9 cellular contexts compared by ENCODE assay signal in genomic region chr15:57440799-57441198, GRCh38.
A peak's percentile ranks its signal among the peaks of the same experiment; 100 is the strongest.
DNase-seq lines count a peak whose midpoint lies in the region; ATAC-seq and TF ChIP-seq lines count a peak whose summit lies in the region.
"Had no signal": no experiment of that assay in that cellular context is flagged by ENCODE, and none has a peak within 500 bp of the region (broad histone marks: within the 10 kb centered on the region; RNA-seq: fewer than 3 reads in every experiment).

No MANE protein-coding gene starts in this region.

- H3K56ac ChIP-seq in IMR-90 (ENCODE audit: extremely low read depth, insufficient read depth, low read length) = no peak overlapping the region

- CTCF ChIA-PET in IMR-90 (lab: Yijun Ruan, JAX) = interaction anchor here (0.6 to 0.7 kb wide), 3 partner anchors 20 to 732 kb away, joined by 3 to 4 read pairs (median 3); no protein-coding TSS in a partner anchor

- POLR2A ChIA-PET in IMR-90 (lab: Charles Lee; ENCODE audit: unreplicated experiment) = no interaction called here

- H4K8ac ChIP-seq in IMR-90 (ENCODE audit: low read depth in 2 of 2, low read length in 2 of 2) = no peak overlapping the region

- H3K23ac ChIP-seq in IMR-90 (ENCODE audit: low read depth, low read length) = no peak overlapping the region

- WGBS in IMR-90 (ENCODE audit: extremely low coverage in 2 of 2, insufficient read length in 1 of 2), 2 experiments = no CpG with 5 or more reads among the region's 1 CpG
- 0% methylated on average over 1 of the region's 1 CpG for WGBS in thyroid gland, 2 donors

- no peak for TF ChIP-seq RAD21 in IMR-90 (IDR thresholded peaks at IDR 0.05; ENCODE audit: low read length)

- H3K4me1 ChIP-seq in IMR-90 (ENCODE audit: control insufficient read depth, insufficient read depth, low read length) (no peaks in the 10 kb centered on the region), thyroid gland (peaks cover 16 to 38% of the 10 kb centered on the region in 2 donors)

- H3K4me1 Mint-ChIP-seq in immature natural killer cell = no peaks in the 10 kb centered on the region
- H3K4me1 Mint-ChIP-seq: natural killer cell had no signal

- no peak overlapping the region for H2AK9ac ChIP-seq in IMR-90 (replicated peaks; ENCODE audit: low read depth, low read length, poor library complexity)

- no peaks in the 10 kb centered on the region for H4K20me1 ChIP-seq in IMR-90 (ENCODE audit: insufficient read depth, low read length)

- H3K36me3 ChIP-seq in IMR-90 (ENCODE audit: control insufficient read depth, insufficient read depth, low read length) = no peaks in the 10 kb centered on the region
- H3K36me3 ChIP-seq in kidney epithelial cell (ENCODE audit: control insufficient read depth, insufficient read depth, low read length) = peaks cover 3% of the 10 kb centered on the region
- no peaks in the 10 kb centered on the region for H3K36me3 ChIP-seq in thyroid gland

- BruUV-seq in IMR-90 (replicated peaks; lab: Mats Ljungman, UMichigan) = no TSS peak

- dilution Hi-C loops in IMR-90 (cut with HindIII; ENCODE audit: low sequenced_read_pairs, unreplicated experiment) = no loop called here

- no peaks in the 10 kb centered on the region for H3K9me3 Mint-ChIP-seq in immature natural killer cell
- H3K9me3 Mint-ChIP-seq: natural killer cell had no signal

- no peak overlapping the region for H4K91ac ChIP-seq in IMR-90 (ENCODE audit: insufficient read depth, low read depth, low read length)

- no peaks in the 10 kb centered on the region for H3K9me3 ChIP-seq in IMR-90 (ENCODE audit: control insufficient read depth, insufficient read depth, low read length)
- no peaks in the 10 kb centered on the region for H3K9me3 ChIP-seq in thyroid gland

- DNase-seq in IMR-90 (peak; percentile 84), astrocyte of the spinal cord (ENCODE audit: low read depth, low spot score) (peak; percentile 91), kidney epithelial cell (ENCODE audit: low read depth) (peak; percentile 89), thyroid gland (no peak), immature natural killer cell (no peak), NCI-H526 treated with DMSO at 0.1 percent for 48 hours (lab: John Stamatoyannopoulos, UW) (no peak), NCI-H2227 treated with DMSO at 0.1 percent for 48 hours (lab: John Stamatoyannopoulos, UW) (no peak)
- DNase-seq: natural killer cell, NCI-H1417 had no signal

- H4K5ac ChIP-seq in IMR-90 (ENCODE audit: low read depth, low read length) = no peak overlapping the region

- H3K27ac Mint-ChIP-seq in immature natural killer cell = no peak overlapping the region
- H3K27ac Mint-ChIP-seq: natural killer cell had no signal

- intact Hi-C loops in IMR-90 (cut with micrococcal nuclease) = no loop called here
- intact Hi-C loops in thyroid gland (cut with DNase I) = no loop called here

- H3K36me3 Mint-ChIP-seq in immature natural killer cell = no peaks in the 10 kb centered on the region
- H3K36me3 Mint-ChIP-seq: natural killer cell had no signal

- H3K4me3 Mint-ChIP-seq in immature natural killer cell = no peak overlapping the region
- H3K4me3 Mint-ChIP-seq: natural killer cell had no signal

- no peak overlapping the region for H2BK15ac ChIP-seq in IMR-90 (ENCODE audit: low read depth, low read length)

- TF ChIP-seq CTCF in IMR-90 (conservative IDR thresholded peaks at IDR 0.05; ENCODE audit: low read depth, low read length) (no peak), astrocyte of the spinal cord (IDR thresholded peaks at IDR 0.05; ENCODE audit: low read depth, low read length) (no peak), kidney epithelial cell (IDR thresholded peaks at IDR 0.05; ENCODE audit: insufficient read depth, low read length, poor library complexity, severe bottlenecking) (no peak), thyroid gland (IDR thresholded peaks at IDR 0.05) (no peak)

- no peak overlapping the region for H3K4me2 ChIP-seq in IMR-90 (ENCODE audit: low read depth, low read length)

- peaks cover 0 to 7% (median 3%) of the 10 kb centered on the region in 3 donors for H3K27me3 Mint-ChIP-seq in immature natural killer cell (ENCODE audit: low read depth in 3 of 3)

- in situ Hi-C loops in IMR-90 (cut with MboI; ENCODE audit: low sequenced_read_pairs) = no loop called here
- in situ Hi-C loops in astrocyte of the spinal cord (cut with HindIII; ENCODE audit: low sequenced_read_pairs) = no loop called here

- H3K27ac ChIP-seq in IMR-90 (ENCODE audit: insufficient read depth, low read length) = no peak overlapping the region
- peak overlapping the region; percentile 45 to 71 (median 62) for H3K27ac ChIP-seq in thyroid gland

- peak; percentile 75 for ATAC-seq in IMR-90 (ENCODE audit: low read depth)
- ATAC-seq: natural killer cell had no signal

- H3K14ac ChIP-seq in IMR-90 (replicated peaks; ENCODE audit: low read depth, low read length) = no peak overlapping the region

- H2BK20ac ChIP-seq in IMR-90 (ENCODE audit: low read depth, low read length) = no peak overlapping the region

- H3K79me1 ChIP-seq in IMR-90 (ENCODE audit: low read depth in 1 of 2, low read length in 2 of 2) = no peaks in the 10 kb centered on the region

- H3K9ac ChIP-seq in IMR-90 (ENCODE audit: low read depth, low read length) = no peak overlapping the region

- no peak overlapping the region for H2AFZ ChIP-seq in IMR-90 (replicated peaks; ENCODE audit: low read length, poor library complexity)

- H3K9me1 ChIP-seq in IMR-90 (ENCODE audit: insufficient read depth, low read length) = no peaks in the 10 kb centered on the region

- H2BK5ac ChIP-seq in IMR-90 (ENCODE audit: low read depth, low read length, poor library complexity, severe bottlenecking) = no peak overlapping the region

- H3K27me3 ChIP-seq in IMR-90 (ENCODE audit: control insufficient read depth, insufficient read depth, low read length) (peaks cover 4% of the 10 kb centered on the region; the same call in 1 of the 2 replicates), kidney epithelial cell (ENCODE audit: control insufficient read depth, insufficient read depth, low read length) (no peaks in the 10 kb centered on the region), thyroid gland (no peaks in the 10 kb centered on the region)

- H3K4me3 ChIP-seq in IMR-90 (ENCODE audit: insufficient read depth, low read depth, low read length) = no peak overlapping the region
- no peak overlapping the region for H3K4me3 ChIP-seq in astrocyte of the spinal cord (ENCODE audit: low read depth, low read length)
- no peak overlapping the region for H3K4me3 ChIP-seq in kidney epithelial cell (ENCODE audit: low read depth, low read length)
- no peak overlapping the region for H3K4me3 ChIP-seq in thyroid gland (replicated peaks in 1 of 3)

- no peak overlapping the region for H2BK120ac ChIP-seq in IMR-90 (ENCODE audit: low read depth, low read length)

- H3K18ac ChIP-seq in IMR-90 (ENCODE audit: low read depth, low read length) = no peak overlapping the region

- TF ChIP-seq POLR2A in IMR-90 (IDR thresholded peaks at IDR 0.05; ENCODE audit: low read depth, low read length) (no peak), thyroid gland (IDR thresholded peaks at IDR 0.05) (no peak)

- no peak overlapping the region for H2AK5ac ChIP-seq in IMR-90 (ENCODE audit: low read depth, low read length)

- no peak overlapping the region for H3K4ac ChIP-seq in IMR-90 (ENCODE audit: low read depth, low read length)

TF ChIP-seq in IMR-90, 13 proteins besides CTCF, POLR2A, EP300 and RAD21:
- no peak for TF ChIP-seq CEBPB (IDR thresholded peaks at IDR 0.05; ENCODE audit: low read depth, low read length)

Comparison
In these comparisons a context has a peak if more than half of its experiments do, and no peak if none do; other contexts are left out.
1. DNase-seq: peak in IMR-90 (single experiment), astrocyte of the spinal cord (single experiment) and kidney epithelial cell (single experiment); none in thyroid gland (0 of 2), immature natural killer cell (0 of 3), NCI-H526 treated with DMSO at 0.1 percent for 48 hours (single experiment) and NCI-H2227 treated with DMSO at 0.1 percent for 48 hours (single experiment).